In the genomic region with DNA sequence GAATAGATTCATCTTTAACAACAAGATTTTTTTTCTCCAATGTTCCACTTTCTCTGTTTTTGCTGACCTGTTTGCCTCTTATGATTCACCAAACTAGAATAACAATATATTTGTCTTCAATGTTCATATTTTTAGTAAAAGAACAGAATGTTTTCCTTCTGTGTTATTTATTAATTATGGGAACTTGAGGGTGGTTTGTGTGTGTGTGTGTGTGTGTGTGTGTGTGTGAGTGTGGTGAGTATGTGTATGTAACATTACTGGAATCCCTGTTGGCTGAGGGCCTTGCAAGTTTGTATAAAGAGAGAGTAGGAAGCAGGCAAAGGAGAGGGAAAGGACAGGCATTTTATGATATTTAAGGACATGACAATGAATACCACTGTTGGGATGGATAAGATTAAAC, we compare ENCODE assay signal across 20 cellular contexts. TPM values are rescaled to one million over a fixed set of nuclear protein-coding genes. Genes with fewer than 3 reads are reported as not detected.
DNase-seq lines count a peak whose midpoint lies in the region; ATAC-seq and TF ChIP-seq lines count a peak whose summit lies in the region.
"Had no signal": no experiment of that assay in that cellular context is flagged by ENCODE, and none has a peak within 500 bp of the region (broad histone marks: within the 10 kb centered on the region; RNA-seq: fewer than 3 reads in every experiment).

No MANE protein-coding gene starts in this region.

- no peak for TF ChIP-seq POLR2A in esophagus muscularis mucosa (IDR thresholded peaks at IDR 0.05; ENCODE audit: low read depth)

- H3K36me3 ChIP-seq in esophagus muscularis mucosa: peaks cover 0 to 13% (median 4%) of the 10 kb centered on the region in 4 donors

- TF ChIP-seq EP300 in esophagus muscularis mucosa (IDR thresholded peaks at IDR 0.05): no peak

- DNase-seq in LHCN-M2 (ENCODE audit: low read depth): peak; percentile 85
- no peak for DNase-seq in coronary artery (ENCODE audit: low spot score)
- peak; percentile 6 for DNase-seq in glomerular visceral epithelial cell (ENCODE audit: extremely low spot score)
- peak; percentile 80 for DNase-seq in smooth muscle cell of the brain vasculature (ENCODE audit: low read depth, low spot score)
- DNase-seq in CD1c-positive myeloid dendritic cell (ENCODE audit: extremely low spot score): no peak
- no peak for DNase-seq in esophagus muscularis mucosa (ENCODE audit: extremely low spot score)
- no peak for DNase-seq in dorsolateral prefrontal cortex
- DNase-seq: activated gamma-delta T cell treated with Interleukin-2 at 50 U/mL for 16 hours; aorta; CD8-positive, alpha-beta T cell; DMS53; H7; NCI-H1694 treated with DMSO at 0.1 percent for 48 hours; NCI-H226; nephron progenitor cell; PC-3; SIG-M5 had no signal

- no peak for ATAC-seq in HG03039 (IDR thresholded peaks at IDR 0.05; ENCODE audit: unreplicated experiment)
- ATAC-seq: CD8-positive, alpha-beta T cell; PC-3 had no signal

- H3K27me3 ChIP-seq in esophagus muscularis mucosa: no peaks in the 10 kb centered on the region
- H3K27me3 ChIP-seq in dorsolateral prefrontal cortex: no peaks in the 10 kb centered on the region

- TF ChIP-seq CTCF in coronary artery (IDR thresholded peaks at IDR 0.05) (no peak), esophagus muscularis mucosa (IDR thresholded peaks at IDR 0.05) (no peak), dorsolateral prefrontal cortex (IDR thresholded peaks at IDR 0.05 in 54 of 56, conservative IDR thresholded peaks at IDR 0.05 in 2 of 56; ENCODE audit: low read depth in 1 of 56, partially characterized antibody in 56 of 56) (no peak)

- H3K4me1 ChIP-seq in esophagus muscularis mucosa: peaks cover 0 to 29% (median 21%) of the 10 kb centered on the region in 4 donors

- peak overlapping the region; percentile 46 to 67 for H3K27ac ChIP-seq in coronary artery
- peak overlapping the region in 2 of 4 donors; percentile 20 to 54 for H3K27ac ChIP-seq in esophagus muscularis mucosa (replicated peaks in 1 of 4)
- H3K27ac ChIP-seq in dorsolateral prefrontal cortex: peak overlapping the region in 1 of 59 donors; percentile 30
- H3K27ac ChIP-seq: epithelial cell of prostate, HL-60 had no signal

- intact Hi-C loops in esophagus muscularis mucosa (cut with DNase I): loop anchor here (5.0 kb wide), 1 partner anchor 370 kb away; no protein-coding TSS in a partner anchor
- intact Hi-C loops in dorsolateral prefrontal cortex (cut with DNase I): no loop called here

- H3K4me3 ChIP-seq in coronary artery (peak overlapping the region; percentile 2), esophagus muscularis mucosa (no peak overlapping the region), dorsolateral prefrontal cortex (no peak overlapping the region)

- H3K9me3 ChIP-seq in esophagus muscularis mucosa: peaks cover 0 to 9% (median 7%) of the 10 kb centered on the region in 4 donors

RNA-seq across cellular contexts. Expression of gene STXBP4, which starts 13.8 kb away (rescaled TPM):
- total RNA-seq in LHCN-M2 (2014; rRNA removed): 27.6 and 41.4 TPM in 2 replicates
- polyA plus RNA-seq in LHCN-M2 (2012): 3.1 TPM
- total RNA-seq in esophagus muscularis mucosa: 10 to 100 TPM; 15.4 to 22.6 (median 19.8) TPM
- 10 to 100 TPM in 78 of 120 experiments, 1 to 10 TPM in 42; 5.5 to 19.9 (median 11.5) TPM for total RNA-seq in dorsolateral prefrontal cortex

RNA-seq across cellular contexts. Expression of gene COX11, which starts 13.9 kb away (rescaled TPM):
- total RNA-seq in LHCN-M2 (2014; rRNA removed): 82.6 and 105 TPM in 2 replicates
- polyA plus RNA-seq in LHCN-M2 (2012): 37.7 TPM
- total RNA-seq in esophagus muscularis mucosa: 10 to 100 TPM; 63.0 to 96.4 (median 79.8) TPM
- 100 to 1,000 TPM in 40 of 120 experiments, 10 to 100 TPM in 80; 71.8 to 129 (median 94.8) TPM for total RNA-seq in dorsolateral prefrontal cortex

Comparison
In these comparisons a context has a peak if more than half of its experiments do, and no peak if none do; other contexts are left out.
1. DNase-seq: peak in LHCN-M2 (single experiment), glomerular visceral epithelial cell (single experiment) and smooth muscle cell of the brain vasculature (single experiment); none in coronary artery (single experiment), CD1c-positive myeloid dendritic cell (single experiment), esophagus muscularis mucosa (single experiment) and dorsolateral prefrontal cortex (0 of 10).